Comparison of ENCODE assay signal across 8 cellular contexts in the genomic region with DNA sequence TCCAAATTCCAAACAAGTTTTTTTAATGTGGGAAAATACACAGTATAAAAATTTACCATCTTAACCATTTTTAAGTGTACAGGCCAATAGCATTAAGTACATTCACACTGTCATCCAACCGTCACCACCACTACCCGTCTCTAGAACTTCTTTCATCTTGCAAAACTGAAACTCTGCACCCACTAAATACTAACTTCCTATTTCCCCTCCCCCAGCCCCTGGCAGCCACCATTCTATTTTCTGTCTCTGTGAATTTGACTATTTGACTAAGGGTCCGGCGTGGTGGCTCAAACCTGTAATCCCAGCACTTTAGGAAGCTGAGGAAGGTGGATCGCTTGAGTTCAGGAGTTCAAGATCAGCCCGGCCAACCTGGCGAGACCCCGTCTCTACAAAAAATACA. TPM values are rescaled to one million over a fixed set of nuclear protein-coding genes. Genes with fewer than 3 reads are reported as not detected.
DNase-seq lines count a peak whose midpoint lies in the region; ATAC-seq and TF ChIP-seq lines count a peak whose summit lies in the region.

No MANE protein-coding gene starts in this region.

- peak; percentile 61 for ATAC-seq in GM19035 (IDR thresholded peaks at IDR 0.05; ENCODE audit: unreplicated experiment)
- no peak for ATAC-seq in upper lobe of left lung (ENCODE audit: low FRiP score in 2 of 2)
- ATAC-seq in sciatic nerve: no peak
- no peak for ATAC-seq in GM19467 (IDR thresholded peaks at IDR 0.05; ENCODE audit: unreplicated experiment)

- peak; percentile 92 for DNase-seq in Karpas-422
- peak; percentile 25 for DNase-seq in activated T-cell treated with anti-CD3 and anti-CD28 coated beads for 4 hours
- peak; percentile 39 to 44 for DNase-seq in stimulated activated CD4-positive, alpha-beta T cell treated with anti-CD3 and anti-CD28 coated beads, Interleukin-4, amount 100 ng/mL, for 4 hours
- DNase-seq in upper lobe of left lung: no peak
- no peak for DNase-seq in sciatic nerve (ENCODE audit: low spot score)
- no peak for DNase-seq in putamen (ENCODE audit: low spot score)

- peaks cover 61% of the 10 kb centered on the region for H3K4me1 ChIP-seq in Karpas-422 (ENCODE audit: low read length)
- no peaks in the 10 kb centered on the region for H3K4me1 ChIP-seq in upper lobe of left lung

- H3K9me3 ChIP-seq in Karpas-422 (ENCODE audit: low read length): no peaks in the 10 kb centered on the region
- no peaks in the 10 kb centered on the region for H3K9me3 ChIP-seq in upper lobe of left lung

- no peak overlapping the region for H2AFZ ChIP-seq in Karpas-422 (ENCODE audit: low read length)

- H3K27me3 ChIP-seq in Karpas-422 (ENCODE audit: low read length): no peaks in the 10 kb centered on the region
- no peaks in the 10 kb centered on the region for H3K27me3 ChIP-seq in upper lobe of left lung

- H3K36me3 ChIP-seq in Karpas-422 (ENCODE audit: insufficient read depth, low read length) (peaks cover 5% of the 10 kb centered on the region; the same call in 1 of the 2 replicates), upper lobe of left lung (no peaks in the 10 kb centered on the region)

- H3K4me3 ChIP-seq in Karpas-422 (ENCODE audit: low read length) (peak overlapping the region; percentile 59), upper lobe of left lung (no peak overlapping the region)

- TF ChIP-seq POLR2A in upper lobe of left lung (IDR thresholded peaks at IDR 0.05): no peak

- no peak for TF ChIP-seq EP300 in upper lobe of left lung (IDR thresholded peaks at IDR 0.05)

- H4K20me1 ChIP-seq in Karpas-422 (ENCODE audit: insufficient read depth, low read depth, low read length): 0 out of 2 replicates have a peak, but pooled peaks cover 5% of the 10 kb centered on the region

- intact Hi-C loops in sciatic nerve (cut with DNase I): no loop called here

- peak overlapping the region; percentile 97 for H3K27ac ChIP-seq in Karpas-422 (ENCODE audit: low read length)
- H3K27ac ChIP-seq in upper lobe of left lung: no peak overlapping the region

- H3K79me2 ChIP-seq in Karpas-422 (ENCODE audit: low read length): peaks cover 90% of the 10 kb centered on the region

- H3K9ac ChIP-seq in Karpas-422 (ENCODE audit: low read length): peak overlapping the region; percentile 66

- 68 to 85% methylated on average over 8 of the region's 8 CpGs for WGBS in upper lobe of left lung, 2 donors

- no peak for TF ChIP-seq CTCF in upper lobe of left lung (IDR thresholded peaks at IDR 0.05)

- peak overlapping the region; percentile 80 for H3K4me2 ChIP-seq in Karpas-422 (ENCODE audit: low read depth, low read length, poor library complexity, severe bottlenecking)

- H3K9me2 ChIP-seq in Karpas-422 (replicated peaks; ENCODE audit: insufficient read depth, low read length): no peaks in the 10 kb centered on the region

RNA-seq across cellular contexts. Expression of gene CLSTN1, which starts 36.1 kb away (rescaled TPM):
- 52.0 and 77.7 TPM in 2 replicates for total RNA-seq in Karpas-422 (2014; rRNA removed; shearing (Covaris generic); ENCODE audit: low replicate concordance)
- total RNA-seq in upper lobe of left lung (10 to 100 TPM; 35.6 to 82.7 (median 59.5) TPM), sciatic nerve (121 TPM)

Comparison
In these comparisons a context has a peak if more than half of its experiments do, and no peak if none do; other contexts are left out.
1. DNase-seq: peak in Karpas-422 (single experiment), activated T-cell treated with anti-CD3 and anti-CD28 coated beads for 4 hours (single experiment) and stimulated activated CD4-positive, alpha-beta T cell treated with anti-CD3 and anti-CD28 coated beads, Interleukin-4, amount 100 ng/mL, for 4 hours (2 of 2); none in upper lobe of left lung (0 of 2), sciatic nerve (single experiment) and putamen (single experiment).